In the genomic region with DNA sequence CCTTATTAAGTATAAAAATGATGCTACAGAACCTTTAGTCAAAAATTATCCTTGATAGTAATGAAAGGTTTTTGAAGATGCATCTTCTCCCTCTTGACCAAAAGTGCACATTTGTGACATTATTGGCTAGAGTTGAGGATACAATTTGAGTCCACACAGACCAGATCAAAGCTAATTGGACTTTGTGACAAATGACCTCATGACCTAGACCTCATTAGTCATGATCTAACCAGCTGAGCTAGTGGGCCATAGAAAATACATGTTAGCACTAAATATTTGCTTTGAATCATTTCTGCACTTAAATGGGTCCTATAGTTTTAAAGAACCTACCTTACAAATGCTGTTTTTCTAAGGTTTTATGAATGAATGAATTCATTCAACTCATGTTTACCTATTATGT, we compare ENCODE assay signal across 1 cellular context.
TF ChIP-seq lines count a peak whose summit lies in the region.

No MANE protein-coding gene starts in this region.

TF ChIP-seq in HepG2, 621 proteins besides CTCF, POLR2A, EP300 and RAD21 (continued from another document and continues in another):
- TF ChIP-seq, protein P1, sequence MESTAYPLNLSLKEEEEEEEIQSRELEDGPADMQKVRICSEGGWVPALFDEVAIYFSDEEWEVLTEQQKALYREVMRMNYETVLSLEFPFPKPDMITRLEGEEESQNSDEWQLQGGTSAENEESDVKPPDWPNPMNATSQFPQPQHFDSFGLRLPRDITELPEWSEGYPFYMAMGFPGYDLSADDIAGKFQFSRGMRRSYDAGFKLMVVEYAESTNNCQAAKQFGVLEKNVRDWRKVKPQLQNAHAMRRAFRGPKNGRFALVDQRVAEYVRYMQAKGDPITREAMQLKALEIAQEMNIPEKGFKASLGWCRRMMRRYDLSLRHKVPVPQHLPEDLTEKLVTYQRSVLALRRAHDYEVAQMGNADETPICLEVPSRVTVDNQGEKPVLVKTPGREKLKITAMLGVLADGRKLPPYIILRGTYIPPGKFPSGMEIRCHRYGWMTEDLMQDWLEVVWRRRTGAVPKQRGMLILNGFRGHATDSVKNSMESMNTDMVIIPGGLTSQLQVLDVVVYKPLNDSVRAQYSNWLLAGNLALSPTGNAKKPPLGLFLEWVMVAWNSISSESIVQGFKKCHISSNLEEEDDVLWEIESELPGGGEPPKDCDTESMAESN (CRISPR knock-in tag; conservative IDR thresholded peaks at IDR 0.05): no peak
- TF ChIP-seq ATF7-NPFF (CRISPR knock-in tag; IDR thresholded peaks at IDR 0.05; ENCODE audit: low read depth): no peak
- TF ChIP-seq CREB1 (IDR thresholded peaks at IDR 0.05): peak; percentile 29; the same call in 1 of the 2 replicates
- TF ChIP-seq CREB1 (CRISPR knock-in tag; IDR thresholded peaks at IDR 0.05): peak; percentile 29; the same call in 1 of the 2 replicates
- no peak for TF ChIP-seq DNMT3B (CRISPR knock-in tag; conservative IDR thresholded peaks at IDR 0.05)
- TF ChIP-seq JUN (CRISPR knock-in tag; IDR thresholded peaks at IDR 0.05): peak; percentile 29; the same call in 1 of the 2 replicates
- no peak for TF ChIP-seq PHF21A (CRISPR knock-in tag; IDR thresholded peaks at IDR 0.05)
- TF ChIP-seq MED1 (CRISPR knock-in tag; IDR thresholded peaks at IDR 0.05): peak; percentile 27; the same call in 1 of the 2 replicates
- TF ChIP-seq, protein P2, sequence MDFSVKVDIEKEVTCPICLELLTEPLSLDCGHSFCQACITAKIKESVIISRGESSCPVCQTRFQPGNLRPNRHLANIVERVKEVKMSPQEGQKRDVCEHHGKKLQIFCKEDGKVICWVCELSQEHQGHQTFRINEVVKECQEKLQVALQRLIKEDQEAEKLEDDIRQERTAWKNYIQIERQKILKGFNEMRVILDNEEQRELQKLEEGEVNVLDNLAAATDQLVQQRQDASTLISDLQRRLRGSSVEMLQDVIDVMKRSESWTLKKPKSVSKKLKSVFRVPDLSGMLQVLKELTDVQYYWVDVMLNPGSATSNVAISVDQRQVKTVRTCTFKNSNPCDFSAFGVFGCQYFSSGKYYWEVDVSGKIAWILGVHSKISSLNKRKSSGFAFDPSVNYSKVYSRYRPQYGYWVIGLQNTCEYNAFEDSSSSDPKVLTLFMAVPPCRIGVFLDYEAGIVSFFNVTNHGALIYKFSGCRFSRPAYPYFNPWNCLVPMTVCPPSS (IDR thresholded peaks at IDR 0.05): no peak
- TF ChIP-seq NAIF1 (CRISPR knock-in tag; IDR thresholded peaks at IDR 0.05; ENCODE audit: borderline replicate concordance): no peak
- no peak for TF ChIP-seq PHF8 (CRISPR knock-in tag; IDR thresholded peaks at IDR 0.05)
- TF ChIP-seq MEIS2 (CRISPR knock-in tag; IDR thresholded peaks at IDR 0.05): peak; percentile 40; the same call in 1 of the 2 replicates
- TF ChIP-seq HNF4A (CRISPR knock-in tag; IDR thresholded peaks at IDR 0.05): peak; percentile 72
- no peak for TF ChIP-seq ISX (CRISPR knock-in tag; conservative IDR thresholded peaks at IDR 0.05)
- TF ChIP-seq CREM (IDR thresholded peaks at IDR 0.05): peak; percentile 47; the same call in 1 of the 2 replicates
- TF ChIP-seq CREM (CRISPR knock-in tag; IDR thresholded peaks at IDR 0.05): no peak
- TF ChIP-seq RFX1 (IDR thresholded peaks at IDR 0.05): no peak
- peak; percentile 44; the same call in 1 of the 2 replicates for TF ChIP-seq MIER3 (CRISPR knock-in tag; IDR thresholded peaks at IDR 0.05; ENCODE audit: borderline replicate concordance)
- peak; percentile 46; the same call in 1 of the 2 replicates for TF ChIP-seq ZNF644 (CRISPR knock-in tag; IDR thresholded peaks at IDR 0.05; ENCODE audit: low read depth)
- no peak for TF ChIP-seq TCF7L2 (IDR thresholded peaks at IDR 0.05; ENCODE audit: low read depth, low read length)
- TF ChIP-seq, protein P3, sequence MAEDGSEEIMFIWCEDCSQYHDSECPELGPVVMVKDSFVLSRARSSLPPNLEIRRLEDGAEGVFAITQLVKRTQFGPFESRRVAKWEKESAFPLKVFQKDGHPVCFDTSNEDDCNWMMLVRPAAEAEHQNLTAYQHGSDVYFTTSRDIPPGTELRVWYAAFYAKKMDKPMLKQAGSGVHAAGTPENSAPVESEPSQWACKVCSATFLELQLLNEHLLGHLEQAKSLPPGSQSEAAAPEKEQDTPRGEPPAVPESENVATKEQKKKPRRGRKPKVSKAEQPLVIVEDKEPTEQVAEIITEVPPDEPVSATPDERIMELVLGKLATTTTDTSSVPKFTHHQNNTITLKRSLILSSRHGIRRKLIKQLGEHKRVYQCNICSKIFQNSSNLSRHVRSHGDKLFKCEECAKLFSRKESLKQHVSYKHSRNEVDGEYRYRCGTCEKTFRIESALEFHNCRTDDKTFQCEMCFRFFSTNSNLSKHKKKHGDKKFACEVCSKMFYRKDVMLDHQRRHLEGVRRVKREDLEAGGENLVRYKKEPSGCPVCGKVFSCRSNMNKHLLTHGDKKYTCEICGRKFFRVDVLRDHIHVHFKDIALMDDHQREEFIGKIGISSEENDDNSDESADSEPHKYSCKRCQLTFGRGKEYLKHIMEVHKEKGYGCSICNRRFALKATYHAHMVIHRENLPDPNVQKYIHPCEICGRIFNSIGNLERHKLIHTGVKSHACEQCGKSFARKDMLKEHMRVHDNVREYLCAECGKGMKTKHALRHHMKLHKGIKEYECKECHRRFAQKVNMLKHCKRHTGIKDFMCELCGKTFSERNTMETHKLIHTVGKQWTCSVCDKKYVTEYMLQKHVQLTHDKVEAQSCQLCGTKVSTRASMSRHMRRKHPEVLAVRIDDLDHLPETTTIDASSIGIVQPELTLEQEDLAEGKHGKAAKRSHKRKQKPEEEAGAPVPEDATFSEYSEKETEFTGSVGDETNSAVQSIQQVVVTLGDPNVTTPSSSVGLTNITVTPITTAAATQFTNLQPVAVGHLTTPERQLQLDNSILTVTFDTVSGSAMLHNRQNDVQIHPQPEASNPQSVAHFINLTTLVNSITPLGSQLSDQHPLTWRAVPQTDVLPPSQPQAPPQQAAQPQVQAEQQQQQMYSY (CRISPR knock-in tag; IDR thresholded peaks at IDR 0.05): no peak
- TF ChIP-seq, protein P4, sequence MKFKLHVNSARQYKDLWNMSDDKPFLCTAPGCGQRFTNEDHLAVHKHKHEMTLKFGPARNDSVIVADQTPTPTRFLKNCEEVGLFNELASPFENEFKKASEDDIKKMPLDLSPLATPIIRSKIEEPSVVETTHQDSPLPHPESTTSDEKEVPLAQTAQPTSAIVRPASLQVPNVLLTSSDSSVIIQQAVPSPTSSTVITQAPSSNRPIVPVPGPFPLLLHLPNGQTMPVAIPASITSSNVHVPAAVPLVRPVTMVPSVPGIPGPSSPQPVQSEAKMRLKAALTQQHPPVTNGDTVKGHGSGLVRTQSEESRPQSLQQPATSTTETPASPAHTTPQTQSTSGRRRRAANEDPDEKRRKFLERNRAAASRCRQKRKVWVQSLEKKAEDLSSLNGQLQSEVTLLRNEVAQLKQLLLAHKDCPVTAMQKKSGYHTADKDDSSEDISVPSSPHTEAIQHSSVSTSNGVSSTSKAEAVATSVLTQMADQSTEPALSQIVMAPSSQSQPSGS (CRISPR knock-in tag; IDR thresholded peaks at IDR 0.05): no peak
- no peak for TF ChIP-seq ZFP90 (CRISPR knock-in tag; IDR thresholded peaks at IDR 0.05; ENCODE audit: borderline replicate concordance)
- TF ChIP-seq, protein P5, sequence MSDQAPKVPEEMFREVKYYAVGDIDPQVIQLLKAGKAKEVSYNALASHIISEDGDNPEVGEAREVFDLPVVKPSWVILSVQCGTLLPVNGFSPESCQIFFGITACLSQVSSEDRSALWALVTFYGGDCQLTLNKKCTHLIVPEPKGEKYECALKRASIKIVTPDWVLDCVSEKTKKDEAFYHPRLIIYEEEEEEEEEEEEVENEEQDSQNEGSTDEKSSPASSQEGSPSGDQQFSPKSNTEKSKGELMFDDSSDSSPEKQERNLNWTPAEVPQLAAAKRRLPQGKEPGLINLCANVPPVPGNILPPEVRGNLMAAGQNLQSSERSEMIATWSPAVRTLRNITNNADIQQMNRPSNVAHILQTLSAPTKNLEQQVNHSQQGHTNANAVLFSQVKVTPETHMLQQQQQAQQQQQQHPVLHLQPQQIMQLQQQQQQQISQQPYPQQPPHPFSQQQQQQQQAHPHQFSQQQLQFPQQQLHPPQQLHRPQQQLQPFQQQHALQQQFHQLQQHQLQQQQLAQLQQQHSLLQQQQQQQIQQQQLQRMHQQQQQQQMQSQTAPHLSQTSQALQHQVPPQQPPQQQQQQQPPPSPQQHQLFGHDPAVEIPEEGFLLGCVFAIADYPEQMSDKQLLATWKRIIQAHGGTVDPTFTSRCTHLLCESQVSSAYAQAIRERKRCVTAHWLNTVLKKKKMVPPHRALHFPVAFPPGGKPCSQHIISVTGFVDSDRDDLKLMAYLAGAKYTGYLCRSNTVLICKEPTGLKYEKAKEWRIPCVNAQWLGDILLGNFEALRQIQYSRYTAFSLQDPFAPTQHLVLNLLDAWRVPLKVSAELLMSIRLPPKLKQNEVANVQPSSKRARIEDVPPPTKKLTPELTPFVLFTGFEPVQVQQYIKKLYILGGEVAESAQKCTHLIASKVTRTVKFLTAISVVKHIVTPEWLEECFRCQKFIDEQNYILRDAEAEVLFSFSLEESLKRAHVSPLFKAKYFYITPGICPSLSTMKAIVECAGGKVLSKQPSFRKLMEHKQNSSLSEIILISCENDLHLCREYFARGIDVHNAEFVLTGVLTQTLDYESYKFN (CRISPR knock-in tag; conservative IDR thresholded peaks at IDR 0.05): peak; percentile 72
- peak; percentile 93 for TF ChIP-seq MIXL1 (CRISPR knock-in tag; IDR thresholded peaks at IDR 0.05)
- no peak for TF ChIP-seq HDAC6 (IDR thresholded peaks at IDR 0.05; ENCODE audit: low read depth, low read length)
- TF ChIP-seq, protein P6, sequence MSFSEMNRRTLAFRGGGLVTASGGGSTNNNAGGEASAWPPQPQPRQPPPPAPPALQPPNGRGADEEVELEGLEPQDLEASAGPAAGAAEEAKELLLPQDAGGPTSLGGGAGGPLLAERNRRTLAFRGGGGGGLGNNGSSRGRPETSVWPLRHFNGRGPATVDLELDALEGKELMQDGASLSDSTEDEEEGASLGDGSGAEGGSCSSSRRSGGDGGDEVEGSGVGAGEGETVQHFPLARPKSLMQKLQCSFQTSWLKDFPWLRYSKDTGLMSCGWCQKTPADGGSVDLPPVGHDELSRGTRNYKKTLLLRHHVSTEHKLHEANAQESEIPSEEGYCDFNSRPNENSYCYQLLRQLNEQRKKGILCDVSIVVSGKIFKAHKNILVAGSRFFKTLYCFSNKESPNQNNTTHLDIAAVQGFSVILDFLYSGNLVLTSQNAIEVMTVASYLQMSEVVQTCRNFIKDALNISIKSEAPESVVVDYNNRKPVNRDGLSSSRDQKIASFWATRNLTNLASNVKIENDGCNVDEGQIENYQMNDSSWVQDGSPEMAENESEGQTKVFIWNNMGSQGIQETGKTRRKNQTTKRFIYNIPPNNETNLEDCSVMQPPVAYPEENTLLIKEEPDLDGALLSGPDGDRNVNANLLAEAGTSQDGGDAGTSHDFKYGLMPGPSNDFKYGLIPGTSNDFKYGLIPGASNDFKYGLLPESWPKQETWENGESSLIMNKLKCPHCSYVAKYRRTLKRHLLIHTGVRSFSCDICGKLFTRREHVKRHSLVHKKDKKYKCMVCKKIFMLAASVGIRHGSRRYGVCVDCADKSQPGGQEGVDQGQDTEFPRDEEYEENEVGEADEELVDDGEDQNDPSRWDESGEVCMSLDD (CRISPR knock-in tag; IDR thresholded peaks at IDR 0.05; ENCODE audit: borderline replicate concordance): no peak
- peak; percentile 36; the same call in 1 of the 2 replicates for TF ChIP-seq FOXO1 (CRISPR knock-in tag; IDR thresholded peaks at IDR 0.05)
- no peak for TF ChIP-seq ONECUT2 (CRISPR knock-in tag; IDR thresholded peaks at IDR 0.05)
- peak; percentile 56; the same call in 1 of the 2 replicates for TF ChIP-seq ESRRA (CRISPR knock-in tag; IDR thresholded peaks at IDR 0.05; ENCODE audit: low read depth)
- peak; percentile 93 for TF ChIP-seq NR2F6 (IDR thresholded peaks at IDR 0.05)
- peak; percentile 91 for TF ChIP-seq NR2F6 (CRISPR knock-in tag; IDR thresholded peaks at IDR 0.05)
- TF ChIP-seq ZSCAN25 (CRISPR knock-in tag; IDR thresholded peaks at IDR 0.05): no peak
- no peak for TF ChIP-seq HNRNPUL1 (IDR thresholded peaks at IDR 0.05; ENCODE audit: low read depth, low read length)
- no peak for TF ChIP-seq SOX6 (IDR thresholded peaks at IDR 0.05)
- TF ChIP-seq SOX6 (CRISPR knock-in tag; IDR thresholded peaks at IDR 0.05): no peak; the same call in 1 of the 2 replicates
- TF ChIP-seq JUNB (CRISPR knock-in tag; IDR thresholded peaks at IDR 0.05; ENCODE audit: borderline replicate concordance): no peak
- TF ChIP-seq ASH2L (IDR thresholded peaks at IDR 0.05; ENCODE audit: insufficient read length, low read depth, low read length): peak; percentile 47
- TF ChIP-seq ZNF780A (CRISPR knock-in tag; IDR thresholded peaks at IDR 0.05): no peak
- no peak for TF ChIP-seq ZNF607 (CRISPR knock-in tag; IDR thresholded peaks at IDR 0.05; ENCODE audit: borderline replicate concordance)
- TF ChIP-seq ZNF331 (CRISPR knock-in tag; IDR thresholded peaks at IDR 0.05): no peak
- no peak for TF ChIP-seq FOXP1 (IDR thresholded peaks at IDR 0.05)
- peak; percentile 45 for TF ChIP-seq FOXP1 (CRISPR knock-in tag; IDR thresholded peaks at IDR 0.05)
- TF ChIP-seq SAP130 (CRISPR knock-in tag; IDR thresholded peaks at IDR 0.05; ENCODE audit: low read depth): peak; percentile 52
- TF ChIP-seq U2AF1 (optimal IDR thresholded peaks at IDR 0.05; ENCODE audit: low read depth, low read length): no peak
- no peak for TF ChIP-seq PCBP1 (IDR thresholded peaks at IDR 0.05; ENCODE audit: borderline replicate concordance, low read depth, low read length)
- TF ChIP-seq, protein P7, sequence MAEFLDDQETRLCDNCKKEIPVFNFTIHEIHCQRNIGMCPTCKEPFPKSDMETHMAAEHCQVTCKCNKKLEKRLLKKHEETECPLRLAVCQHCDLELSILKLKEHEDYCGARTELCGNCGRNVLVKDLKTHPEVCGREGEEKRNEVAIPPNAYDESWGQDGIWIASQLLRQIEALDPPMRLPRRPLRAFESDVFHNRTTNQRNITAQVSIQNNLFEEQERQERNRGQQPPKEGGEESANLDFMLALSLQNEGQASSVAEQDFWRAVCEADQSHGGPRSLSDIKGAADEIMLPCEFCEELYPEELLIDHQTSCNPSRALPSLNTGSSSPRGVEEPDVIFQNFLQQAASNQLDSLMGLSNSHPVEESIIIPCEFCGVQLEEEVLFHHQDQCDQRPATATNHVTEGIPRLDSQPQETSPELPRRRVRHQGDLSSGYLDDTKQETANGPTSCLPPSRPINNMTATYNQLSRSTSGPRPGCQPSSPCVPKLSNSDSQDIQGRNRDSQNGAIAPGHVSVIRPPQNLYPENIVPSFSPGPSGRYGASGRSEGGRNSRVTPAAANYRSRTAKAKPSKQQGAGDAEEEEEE (CRISPR knock-in tag; IDR thresholded peaks at IDR 0.05; ENCODE audit: borderline replicate concordance): no peak
- no peak for TF ChIP-seq MTA3 (CRISPR knock-in tag; IDR thresholded peaks at IDR 0.05)
- peak; percentile 26; the same call in 1 of the 2 replicates for TF ChIP-seq HNF4G (IDR thresholded peaks at IDR 0.05; ENCODE audit: borderline replicate concordance, low read depth, low read length)
- TF ChIP-seq HNF4G (CRISPR knock-in tag; IDR thresholded peaks at IDR 0.05; ENCODE audit: borderline replicate concordance, low read depth): no peak
- TF ChIP-seq ZNF264 (CRISPR knock-in tag; IDR thresholded peaks at IDR 0.05): no peak
- 0 out of 2 replicates have a peak, but pooled peaks have one; percentile 68 for TF ChIP-seq ZNF24 (IDR thresholded peaks at IDR 0.05)
- TF ChIP-seq ZBTB3 (CRISPR knock-in tag; IDR thresholded peaks at IDR 0.05; ENCODE audit: borderline replicate concordance, low read depth): no peak
- no peak for TF ChIP-seq ELF4 (CRISPR knock-in tag; IDR thresholded peaks at IDR 0.05; ENCODE audit: borderline replicate concordance)
